8 cellular contexts compared by ENCODE assay signal in genomic region chr4:82201805-82202636, GRCh38.
A peak's percentile ranks its signal among the peaks of the same experiment; 100 is the strongest.
DNase-seq lines count a peak whose midpoint lies in the region; ATAC-seq and TF ChIP-seq lines count a peak whose summit lies in the region.

No MANE protein-coding gene starts in this region.

- TF ChIP-seq CTCF in HL-60 (IDR thresholded peaks at IDR 0.05; ENCODE audit: insufficient read depth, low read length) (peak; percentile 34), left ventricle myocardium inferior (IDR thresholded peaks at IDR 0.05; ENCODE audit: borderline replicate concordance) (peak; percentile 61)

- no peak overlapping the region for H3K4me3 Mint-ChIP-seq in activated T-cell treated with anti-CD3 and anti-CD28 coated beads, Interleukin-2, amount 50 U/mL, for 24 hours

- intact Hi-C loops in left ventricle myocardium inferior (cut with micrococcal nuclease): loop anchor here (5.0 kb wide), 1 partner anchor 795 kb away; no protein-coding TSS in a partner anchor

- no peaks in the 10 kb centered on the region for H3K36me3 Mint-ChIP-seq in activated T-cell treated with anti-CD3 and anti-CD28 coated beads, Interleukin-2, amount 50 U/mL, for 24 hours (ENCODE audit: low read depth)

- H3K27ac Mint-ChIP-seq in activated T-cell treated with anti-CD3 and anti-CD28 coated beads, Interleukin-2, amount 50 U/mL, for 24 hours: no peak overlapping the region

- no peaks in the 10 kb centered on the region for H3K4me1 ChIP-seq in left ventricle myocardium inferior

- DNase-seq in GF-D8 (lab: John Stamatoyannopoulos, UW) (peak; percentile 5), HL-60 (ENCODE audit: low read depth in 1 of 2, low spot score in 1 of 2) (peak in 1 of 2 experiments; percentile 40), NOMO-1 treated with DMSO at 0.1 percent for 48 hours (lab: John Stamatoyannopoulos, UW; ENCODE audit: unreplicated experiment) (peak; percentile 46), left ventricle myocardium inferior (no peak)
- DNase-seq in activated T-cell treated with anti-CD3 and anti-CD28 coated beads, Interleukin-2, amount 50 U/mL, for 24 hours: peak; percentile 43
- peak in 2 of 3 donors; percentile 29 to 46 for DNase-seq in stimulated activated CD4-positive, alpha-beta T cell treated with anti-CD3 and anti-CD28 coated beads, Interleukin-12 subunit alpha, Interleukin-12 subunit beta, amount 100 ng/mL, for 48 hours (ENCODE audit: low read depth in 2 of 3, low spot score in 1 of 3)

- no peaks in the 10 kb centered on the region for H3K27me3 ChIP-seq in HL-60 (ENCODE audit: insufficient read depth, poor library complexity, severe bottlenecking)
- no peaks in the 10 kb centered on the region for H3K27me3 ChIP-seq in left ventricle myocardium inferior (ENCODE audit: low read depth)

- peaks cover 9% of the 10 kb centered on the region for H3K9me3 ChIP-seq in left ventricle myocardium inferior (replicated peaks)

- H3K4me3 ChIP-seq in HL-60 (replicated peaks; ENCODE audit: insufficient read depth, low read length) (no peak overlapping the region), left ventricle myocardium inferior (no peak overlapping the region)

- no peaks in the 10 kb centered on the region for H3K36me3 ChIP-seq in left ventricle myocardium inferior

- H3K27me3 Mint-ChIP-seq in activated T-cell treated with anti-CD3 and anti-CD28 coated beads, Interleukin-2, amount 50 U/mL, for 24 hours: peaks cover 7% of the 10 kb centered on the region

- no peaks in the 10 kb centered on the region for H3K4me1 Mint-ChIP-seq in activated T-cell treated with anti-CD3 and anti-CD28 coated beads, Interleukin-2, amount 50 U/mL, for 24 hours (ENCODE audit: low read depth)

- no peak for ATAC-seq in GM18861 (IDR thresholded peaks at IDR 0.05; ENCODE audit: unreplicated experiment)
- ATAC-seq in HG03175 (IDR thresholded peaks at IDR 0.05; ENCODE audit: unreplicated experiment): no peak

- H3K27ac ChIP-seq in HL-60 (replicated peaks): no peak overlapping the region
- no peak overlapping the region for H3K27ac ChIP-seq in left ventricle myocardium inferior (replicated peaks)

- H3K9me3 Mint-ChIP-seq in activated T-cell treated with anti-CD3 and anti-CD28 coated beads, Interleukin-2, amount 50 U/mL, for 24 hours: no peaks in the 10 kb centered on the region
